In the genomic region with DNA sequence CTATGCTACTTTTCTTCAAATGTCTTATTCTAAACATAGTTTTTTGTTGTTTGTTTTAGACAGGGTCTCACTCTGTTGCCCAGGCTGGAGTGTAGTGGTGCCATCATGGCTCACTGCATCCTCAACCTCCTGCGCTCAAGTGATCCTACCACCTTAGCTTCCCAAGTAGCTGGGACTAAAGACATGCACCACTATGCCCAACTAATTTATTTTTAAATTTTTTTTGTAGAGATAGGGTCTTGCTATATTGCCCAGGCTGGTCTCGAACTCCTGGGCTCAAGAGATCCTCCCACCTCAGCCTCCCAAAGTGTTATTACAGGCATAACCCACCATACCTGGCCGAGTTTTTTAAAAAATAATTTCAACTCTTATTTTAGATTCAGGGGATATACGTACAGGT, we compare ENCODE assay signal across 3 cellular contexts.
TF ChIP-seq lines count a peak whose summit lies in the region.

No MANE protein-coding gene starts in this region.

TF ChIP-seq in HEK293, 187 proteins besides CTCF, POLR2A, EP300 and RAD21:
- peak; percentile 64 for TF ChIP-seq ZNF121 (tag by site-specific recombination; IDR thresholded peaks at IDR 0.05)
TF ChIP-seq in HEK293: peak in this region for 1; not testable (repeated sequence) for 186.

TF ChIP-seq in WTC11, 78 proteins besides CTCF, POLR2A, EP300 and RAD21:
- peak; percentile 5; the same call in 1 of the 2 replicates for TF ChIP-seq ZNF121 (CRISPR knock-in tag; IDR thresholded peaks at IDR 0.05)

TF ChIP-seq in K562, 482 proteins besides CTCF, POLR2A, EP300 and RAD21:
- peak; percentile 54 for TF ChIP-seq ZNF121 (CRISPR knock-in tag; conservative IDR thresholded peaks at IDR 0.05)
